8 cellular contexts compared by ENCODE assay signal in genomic region chr1:36385410-36386261, GRCh38. TPM values are rescaled to one million over a fixed set of nuclear protein-coding genes. Genes with fewer than 3 reads are reported as not detected.
DNase-seq lines count a peak whose midpoint lies in the region; ATAC-seq and TF ChIP-seq lines count a peak whose summit lies in the region.

TSS of gene STK40 (minus strand) at chr1:36385924. CDS start at chr1:36361332, 24,592 bp downstream.

- BruUV-seq in Panc1 (replicated peaks; lab: Mats Ljungman, UMichigan): no TSS peak

- peaks cover 59% of the 10 kb centered on the region for H3K4me1 Mint-ChIP-seq in activated T-cell treated with anti-CD3 and anti-CD28 coated beads, Interleukin-2, amount 50 U/mL, for 4 hours (ENCODE audit: low read depth)

- H3K27me3 ChIP-seq in Panc1 (ENCODE audit: control insufficient read depth, insufficient read depth, low read length): no peaks in the 10 kb centered on the region
- no peaks in the 10 kb centered on the region for H3K27me3 ChIP-seq in esophagus (ENCODE audit: control insufficient read depth in 1 of 2, insufficient read depth in 2 of 2, low read length in 2 of 2)
- H3K27me3 ChIP-seq in mucosa of stomach (ENCODE audit: control insufficient read depth, insufficient read depth, low read length): no peaks in the 10 kb centered on the region

- H3K9me3 Mint-ChIP-seq in activated T-cell treated with anti-CD3 and anti-CD28 coated beads, Interleukin-2, amount 50 U/mL, for 4 hours: no peaks in the 10 kb centered on the region

- H3K27ac ChIP-seq in Panc1 (ENCODE audit: low read length) (peak within 1 kb of the TSS; percentile 99), esophagus (ENCODE audit: low read depth in 2 of 2, low read length in 1 of 2) (peak within 1 kb of the TSS; percentile 99 to 100)

- H3K36me3 ChIP-seq in Panc1 (ENCODE audit: control insufficient read depth, insufficient read depth, low read length) (no peaks in the 10 kb centered on the region; the same call in 1 of the 2 replicates), esophagus (ENCODE audit: control insufficient read depth in 2 of 2, insufficient read depth in 2 of 2, low read length in 1 of 2) (peaks cover 2 to 4% of the 10 kb centered on the region in 2 donors), mucosa of stomach (ENCODE audit: control insufficient read depth, insufficient read depth, low read length) (no peaks in the 10 kb centered on the region)

- H3K4me1 ChIP-seq in Panc1 (ENCODE audit: control insufficient read depth, insufficient read depth, low read length) (peaks cover 33% of the 10 kb centered on the region), esophagus (ENCODE audit: control insufficient read depth in 2 of 2, insufficient read depth in 2 of 2, low read length in 1 of 2) (peaks cover 0 to 10% of the 10 kb centered on the region in 2 donors), mucosa of stomach (ENCODE audit: control insufficient read depth, insufficient read depth, low read length) (peaks cover 35% of the 10 kb centered on the region)

- DNase-seq in DMS114 treated with DMSO at 0.1 percent for 48 hours (lab: John Stamatoyannopoulos, UW; ENCODE audit: unreplicated experiment) (peak; percentile 98), KBM-7 (peak; percentile 97), Panc1 (ENCODE audit: low read depth, low spot score) (peak; percentile 95)
- peak; percentile 98 for DNase-seq in activated T-cell treated with anti-CD3 and anti-CD28 coated beads, Interleukin-2, amount 50 U/mL, for 4 hours
- peak; percentile 96 to 98 for DNase-seq in stimulated activated CD8-positive, alpha-beta memory T cell treated with anti-CD3 and anti-CD28 coated beads, Interleukin-7, amount 100 ng/mL, for 1 hour (ENCODE audit: low read depth in 2 of 2)

- no peaks in the 10 kb centered on the region for H3K9me3 ChIP-seq in Panc1 (ENCODE audit: control insufficient read depth, insufficient read depth, low read depth, low read length)
- no peaks in the 10 kb centered on the region for H3K9me3 ChIP-seq in esophagus (ENCODE audit: control insufficient read depth in 2 of 2, insufficient read depth in 1 of 2, low read depth in 1 of 2, low read length in 1 of 2)
- no peaks in the 10 kb centered on the region for H3K9me3 ChIP-seq in mucosa of stomach (ENCODE audit: control insufficient read depth, low read length)

- no peaks in the 10 kb centered on the region for H3K27me3 Mint-ChIP-seq in activated T-cell treated with anti-CD3 and anti-CD28 coated beads, Interleukin-2, amount 50 U/mL, for 4 hours (ENCODE audit: low read depth)

- peaks cover 12% of the 10 kb centered on the region for H3K36me3 Mint-ChIP-seq in activated T-cell treated with anti-CD3 and anti-CD28 coated beads, Interleukin-2, amount 50 U/mL, for 4 hours (ENCODE audit: insufficient read depth)

- H3K4me3 Mint-ChIP-seq in activated T-cell treated with anti-CD3 and anti-CD28 coated beads, Interleukin-2, amount 50 U/mL, for 4 hours: peak within 1 kb of the TSS; percentile 92

- POLR2A ChIA-PET in Panc1 (lab: Charles Lee): interaction anchor here (0.6 kb wide), 1 partner anchor 1189 kb away, joined by 4 read pairs; no protein-coding TSS in a partner anchor

- H3K4me3 ChIP-seq in Panc1 (ENCODE audit: low read depth in 2 of 2, low read length in 2 of 2) (peak within 1 kb of the TSS; percentile 90 to 94), esophagus (ENCODE audit: low read depth in 1 of 2, low read length in 2 of 2) (peak within 1 kb of the TSS; percentile 76 to 91), mucosa of stomach (ENCODE audit: low read length) (peak within 1 kb of the TSS; percentile 65)

- peak within 1 kb of the TSS; percentile 96 for H3K9ac ChIP-seq in mucosa of stomach (ENCODE audit: low read length)

- TF ChIP-seq CTCF in Panc1 (IDR thresholded peaks at IDR 0.05): no peak

- intact Hi-C loops in Panc1 (cut with micrococcal nuclease; ENCODE audit: unreplicated experiment): loop anchor here (5.0 kb wide), 1 partner anchor 37 kb away; no protein-coding TSS in a partner anchor

- WGBS in esophagus, 2 donors: 0 to 1% methylated on average over 58 to 82 of the region's 82 CpGs

- CTCF ChIA-PET in Panc1 (lab: Charles Lee): interaction anchor here (0.9 kb wide), 1 partner anchor 43 kb away, joined by 3 read pairs; no protein-coding TSS in a partner anchor

- ATAC-seq in GM21717 (IDR thresholded peaks at IDR 0.05; ENCODE audit: unreplicated experiment) (peak; percentile 74), Panc1 (peak; percentile 95)
- peak; percentile 90 for ATAC-seq in activated T-cell treated with anti-CD3 and anti-CD28 coated beads, Interleukin-2, amount 50 U/mL, for 4 hours

- in situ Hi-C loops in KBM-7 (cut with MboI; ENCODE audit: low pct_unique_long_range_greater_than_20kb, low sequenced_read_pairs): no loop called here
- in situ Hi-C loops in Panc1 (cut with HindIII; ENCODE audit: low pct_unique_long_range_greater_than_20kb, low sequenced_read_pairs): no loop called here

RNA-seq across cellular contexts. Expression of gene STK40, which starts in this region (rescaled TPM):
- 49.6 TPM for total RNA-seq in Panc1 (2021; ENCODE audit: unreplicated experiment)
- polyA plus RNA-seq in Panc1 (2012; ENCODE audit: insufficient read length): 50.8 TPM
- total RNA-seq in activated T-cell treated with anti-CD3 and anti-CD28 coated beads, Interleukin-2, amount 50 U/mL, for 4 hours: 10 to 100 TPM; 63.9 to 86.1 (median 66.8) TPM
- polyA plus RNA-seq in esophagus: 10 to 100 TPM; 33.9 to 34.5 TPM

Comparison
In these comparisons a context has a peak if more than half of its experiments do, and no peak if none do; other contexts are left out.
1. Peak in every context shown above with its lines: DNase-seq, ATAC-seq, H3K4me3 ChIP-seq and H3K27ac ChIP-seq.